ENCODE assay signal across 13 cellular contexts in genomic region chr12:53070901-53071492, GRCh38. TPM values are rescaled to one million over a fixed set of nuclear protein-coding genes. Genes with fewer than 3 reads are reported as not detected.
DNase-seq lines count a peak whose midpoint lies in the region; ATAC-seq and TF ChIP-seq lines count a peak whose summit lies in the region.
"Had no signal": no experiment of that assay in that cellular context is flagged by ENCODE, and none has a peak within 500 bp of the region (broad histone marks: within the 10 kb centered on the region; RNA-seq: fewer than 3 reads in every experiment).

No MANE protein-coding gene starts in this region.

- H3K4me3 ChIP-seq in heart right ventricle = no peak overlapping the region
- H3K4me3 ChIP-seq in vagina = no peak overlapping the region

- H3K4me3 Mint-ChIP-seq in dendritic cell treated with granulocyte-macrophage colony-stimulating factor and Interleukin-4, amounts not matched to agents 40 ng/mL and 50 ng/mL, for 4 days = no peak overlapping the region
- H3K4me3 Mint-ChIP-seq in nephron = no peak overlapping the region
- H3K4me3 Mint-ChIP-seq: activated B cell treated with CpG ODN at 0.5 μM for 24 hours had no signal

- no peak for TF ChIP-seq CTCF in heart right ventricle (IDR thresholded peaks at IDR 0.05)
- TF ChIP-seq CTCF in nephron (IDR thresholded peaks at IDR 0.05; ENCODE audit: unreplicated experiment in 3 of 3) = no peak
- no peak for TF ChIP-seq CTCF in vagina (IDR thresholded peaks at IDR 0.05)
- no peak for TF ChIP-seq CTCF in GM13977 (IDR thresholded peaks at IDR 0.05; ENCODE audit: extremely low read depth, insufficient read depth, missing control alignments)

- in situ Hi-C loops in GM13977 (cut with MboI; ENCODE audit: low pct_unique_long_range_greater_than_20kb, low sequenced_read_pairs, unreplicated experiment) = no loop called here

- H3K4me1 ChIP-seq in heart right ventricle (peaks cover 55 to 88% (median 75%) of the 10 kb centered on the region in 9 donors), vagina (peaks cover 84% of the 10 kb centered on the region)

- TF ChIP-seq POLR2A in vagina (IDR thresholded peaks at IDR 0.05) = no peak

- ATAC-seq in heart right ventricle (no peak), left ventricle myocardium superior (no peak), HG03565 (IDR thresholded peaks at IDR 0.05; ENCODE audit: unreplicated experiment) (no peak)

- peaks cover 0 to 81% (median 15%) of the 10 kb centered on the region in 9 donors for H3K36me3 ChIP-seq in heart right ventricle
- H3K36me3 ChIP-seq in vagina = peaks cover 0 to 19% of the 10 kb centered on the region in 2 donors

- H3K4me1 Mint-ChIP-seq in dendritic cell treated with granulocyte-macrophage colony-stimulating factor and Interleukin-4, amounts not matched to agents 40 ng/mL and 50 ng/mL, for 4 days (ENCODE audit: low read depth) = peaks cover 71% of the 10 kb centered on the region
- H3K4me1 Mint-ChIP-seq in nephron = peaks cover 76% of the 10 kb centered on the region

- no peaks in the 10 kb centered on the region for H3K27me3 Mint-ChIP-seq in dendritic cell treated with granulocyte-macrophage colony-stimulating factor and Interleukin-4, amounts not matched to agents 40 ng/mL and 50 ng/mL, for 4 days
- H3K27me3 Mint-ChIP-seq in nephron (ENCODE audit: low read depth) = no peaks in the 10 kb centered on the region
- H3K27me3 Mint-ChIP-seq: activated B cell treated with CpG ODN at 0.5 μM for 24 hours had no signal

- H3K36me3 Mint-ChIP-seq in dendritic cell treated with granulocyte-macrophage colony-stimulating factor and Interleukin-4, amounts not matched to agents 40 ng/mL and 50 ng/mL, for 4 days (ENCODE audit: low read depth) = peaks cover 91% of the 10 kb centered on the region
- peaks cover 43% of the 10 kb centered on the region for H3K36me3 Mint-ChIP-seq in nephron (ENCODE audit: low read depth)

- WGBS in heart right ventricle, 2 donors = 81 to 85% methylated on average over 7 of the region's 7 CpGs

- no peaks in the 10 kb centered on the region for H3K9me3 ChIP-seq in heart right ventricle
- no peaks in the 10 kb centered on the region for H3K9me3 ChIP-seq in vagina

- peak overlapping the region; percentile 26 for H3K27ac Mint-ChIP-seq in dendritic cell treated with granulocyte-macrophage colony-stimulating factor and Interleukin-4, amounts not matched to agents 40 ng/mL and 50 ng/mL, for 4 days
- peak overlapping the region; percentile 28 to 95 (median 93) for H3K27ac Mint-ChIP-seq in nephron
- H3K27ac Mint-ChIP-seq: activated B cell treated with CpG ODN at 0.5 μM for 24 hours had no signal

- H3K27me3 ChIP-seq in heart right ventricle (no peaks in the 10 kb centered on the region), vagina (no peaks in the 10 kb centered on the region)

- no peaks in the 10 kb centered on the region for H3K9me3 Mint-ChIP-seq in dendritic cell treated with granulocyte-macrophage colony-stimulating factor and Interleukin-4, amounts not matched to agents 40 ng/mL and 50 ng/mL, for 4 days
- H3K9me3 Mint-ChIP-seq in nephron = no peaks in the 10 kb centered on the region
- H3K9me3 Mint-ChIP-seq: activated B cell treated with CpG ODN at 0.5 μM for 24 hours had no signal

- DNase-seq in heart right ventricle (no peak), left ventricle myocardium superior (no peak), vagina (ENCODE audit: extremely low spot score in 2 of 2) (peak in 1 of 2 donors; percentile 86), caudate nucleus (lab: John Stamatoyannopoulos, UW) (no peak), GM13977 (ENCODE audit: low spot score) (no peak)
- DNase-seq: activated B cell treated with CpG ODN at 0.5 μM for 24 hours; activated naive CD4-positive, alpha-beta T cell; NCI-H1930 had no signal

- intact Hi-C loops in heart right ventricle (cut with DNase I) = loop anchor here in 1 of 10 donors (2.0 to 10.0 kb wide), 2 partner anchors 28 to 224 kb away; partner anchors contain the start of genes MYG1 and PFDN5
- intact Hi-C loops in left ventricle myocardium superior (cut with micrococcal nuclease) = no loop called here
- intact Hi-C loops in dendritic cell treated with granulocyte-macrophage colony-stimulating factor and Interleukin-4, amounts not matched to agents 40 ng/mL and 50 ng/mL, for 4 days (cut with micrococcal nuclease) = no loop called here
- intact Hi-C loops in vagina (cut with DNase I) = loop anchor here (5.0 kb wide), 1 partner anchor 669 kb away; no protein-coding TSS in a partner anchor

- H3K27ac ChIP-seq in heart right ventricle (peak overlapping the region; percentile 59 to 89 (median 76)), vagina (peak overlapping the region; percentile 89), caudate nucleus (ENCODE audit: low read depth, low read length) (no peak overlapping the region)

RNA-seq across cellular contexts. Expression of gene SPRYD3, which starts 8.2 kb away (rescaled TPM):
- 10 to 100 TPM; 40.9 to 63.0 (median 47.4) TPM for total RNA-seq in heart right ventricle
- 10 to 100 TPM; 20.5 to 63.9 TPM for polyA plus RNA-seq in heart right ventricle
- total RNA-seq in left ventricle myocardium superior = 39.8 TPM
- total RNA-seq in vagina = 27.0 TPM

RNA-seq across cellular contexts. Expression of gene TNS2, which starts 21.1 kb away (rescaled TPM):
- total RNA-seq in heart right ventricle (100 to 1,000 TPM in 3 of 10 donors, 10 to 100 TPM in 7; 60.6 to 139 (median 77.1) TPM), left ventricle myocardium superior (120 TPM), vagina (235 TPM)
- polyA plus RNA-seq in heart right ventricle = 100 to 1,000 TPM in 1 of 2 donors, 10 to 100 TPM in 1; 68.1 to 364 TPM

RNA-seq across cellular contexts. Expression of gene IGFBP6, which starts 26.5 kb away (rescaled TPM):
- total RNA-seq in heart right ventricle (10 to 100 TPM; 27.0 to 75.6 (median 37.7) TPM), left ventricle myocardium superior (45.5 TPM), vagina (684 TPM)
- 100 to 1,000 TPM in 1 of 2 donors, 10 to 100 TPM in 1; 61.5 to 182 TPM for polyA plus RNA-seq in heart right ventricle
- total RNA-seq: activated B cell treated with CpG ODN at 0.5 μM for 24 hours had no signal

RNA-seq across cellular contexts. Expression of gene SOAT2, which starts 32.3 kb away (rescaled TPM):
- total RNA-seq in heart right ventricle (not detected), left ventricle myocardium superior (0.12 TPM), vagina (0.74 TPM)
- under 1 TPM in 1 of 2 donors, not detected in 1; 0.03 TPM for polyA plus RNA-seq in heart right ventricle
- total RNA-seq: activated B cell treated with CpG ODN at 0.5 μM for 24 hours, RPMI7951 had no signal
- polyA plus RNA-seq: AG04450 had no signal
